In genomic region chr9:101516655-101517054, GRCh38 we compare ENCODE assay signal across 27 cellular contexts.
"Had no signal": no experiment of that assay in that cellular context is flagged by ENCODE, and none has a peak within 500 bp of the region (broad histone marks: within the 10 kb centered on the region; RNA-seq: fewer than 3 reads in every experiment).

No MANE protein-coding gene starts in this region.

- H3K36me3 ChIP-seq: brain microvascular endothelial cell, esophagus muscularis mucosa, gastrocnemius medialis, heart right ventricle had no signal

- H3K4me2 ChIP-seq: hepatocyte had no signal

- H3K79me2 ChIP-seq: hepatocyte had no signal

- H2AFZ ChIP-seq: hepatocyte had no signal

- H3K27ac ChIP-seq: brain microvascular endothelial cell, coronary artery, esophagus muscularis mucosa, foreskin keratinocyte, gastrocnemius medialis, heart right ventricle, hepatocyte had no signal

- ATAC-seq: activated CD4-positive, alpha-beta T cell treated with anti-CD3 and anti-CD28 coated beads for 36 hours; activated CD8-positive, alpha-beta T cell treated with anti-CD3 and anti-CD28 coated beads for 36 hours; activated T-cell treated with anti-CD3 and anti-CD28 coated beads, Interleukin-2, amount 50 U/mL, for 4 hours; activated T-helper 17 cell treated with anti-CD3 and anti-CD28 coated beads, Interleukin-2, amount 50 U/mL, for 72 hours; effector memory CD8-positive, alpha-beta T cell; foreskin keratinocyte; gastrocnemius medialis; heart right ventricle had no signal

- H3K4me1 ChIP-seq: gastrocnemius medialis had no signal

- H3K27me3 ChIP-seq: brain microvascular endothelial cell, esophagus muscularis mucosa, gastrocnemius medialis, heart right ventricle, hepatocyte had no signal

- FAIRE-seq: bronchial epithelial cell had no signal

- H3K9me3 ChIP-seq: esophagus muscularis mucosa, gastrocnemius medialis had no signal

- H3K4me3 ChIP-seq: coronary artery, esophagus muscularis mucosa, gastrocnemius medialis, heart right ventricle, hepatocyte had no signal

- DNase-seq: activated CD4-positive, alpha-beta T cell treated with anti-CD3 and anti-CD28 coated beads for 36 hours; activated CD4-positive, alpha-beta T cell treated with anti-CD3 and anti-CD28 coated beads, Interleukin-2, amount 50 U/mL, for 1 hour; activated CD4-positive, alpha-beta T cell treated with anti-CD3 and anti-CD28 coated beads, Interleukin-2, amount 50 U/mL, for 48 hours; activated CD4-positive, CD25-positive, alpha-beta regulatory T cell; activated CD4-positive, CD25-positive, alpha-beta regulatory T cell treated with anti-CD3 and anti-CD28 coated beads, Interleukin-2, amount 50 U/mL, for 72 hours; activated CD8-positive, alpha-beta memory T cell treated with anti-CD3 and anti-CD28 coated beads for 24 hours; activated CD8-positive, alpha-beta T cell treated with anti-CD3 and anti-CD28 coated beads for 36 hours; activated effector memory CD4-positive, alpha-beta T cell treated with Interleukin-2 at 50 U/mL for 16 hours; activated gamma-delta T cell treated with Interleukin-2 at 50 U/mL for 16 hours; activated naive CD4-positive, alpha-beta T cell treated with anti-CD3 and anti-CD28 coated beads, Interleukin-2, amount 50 U/mL, for 16 hours; activated naive CD4-positive, alpha-beta T cell treated with Interleukin-2 at 50 U/mL for 16 hours; activated T-cell treated with anti-CD3 and anti-CD28 coated beads, Interleukin-2, amount 50 U/mL, for 4 hours; amniotic stem cell; anterior cingulate cortex; brain microvascular endothelial cell; dermis blood vessel endothelial cell; effector CD4-positive, alpha-beta T cell; effector memory CD8-positive, alpha-beta T cell; foreskin keratinocyte; gastrocnemius medialis; heart right ventricle; T-helper 2 cell had no signal
